In genomic region chr19:12194827-12195500, GRCh38 we compare ENCODE assay signal across 1 cellular context.
A peak's percentile ranks its signal among the peaks of the same experiment; 100 is the strongest.
TF ChIP-seq lines count a peak whose summit lies in the region.

No MANE protein-coding gene starts in this region.

TF ChIP-seq in HepG2, 621 proteins besides CTCF, POLR2A, EP300 and RAD21:
- TF ChIP-seq FOXP4 (CRISPR knock-in tag; IDR thresholded peaks at IDR 0.05) (no peak), MYNN (CRISPR knock-in tag; IDR thresholded peaks at IDR 0.05; ENCODE audit: low read depth) (no peak), AGO2 (optimal IDR thresholded peaks at IDR 0.05; ENCODE audit: low read depth, low read length) (peak; percentile 70), ZNF589 (CRISPR knock-in tag; conservative IDR thresholded peaks at IDR 0.05) (no peak), ZBTB2 (CRISPR knock-in tag; IDR thresholded peaks at IDR 0.05; ENCODE audit: low read depth) (no peak)
